Comparison of ENCODE assay signal across 20 cellular contexts in genomic region chr15:40226739-40227138, GRCh38. TPM values are rescaled to one million over a fixed set of nuclear protein-coding genes. Genes with fewer than 3 reads are reported as not detected.
"Had no signal": no experiment of that assay in that cellular context is flagged by ENCODE, and none has a peak within 500 bp of the region (broad histone marks: within the 10 kb centered on the region; RNA-seq: fewer than 3 reads in every experiment).

No MANE protein-coding gene starts in this region.

- H3K4me1 Mint-ChIP-seq: nephron progenitor cell had no signal

- H3K9me3 Mint-ChIP-seq: activated naive CD4-positive, alpha-beta T cell treated with anti-CD3 and anti-CD28 coated beads, Interleukin-2, amount 50 U/mL, for 24 hours; effector memory CD8-positive, alpha-beta T cell; nephron progenitor cell had no signal

- H3K27me3 ChIP-seq: cardiac muscle cell, esophagus squamous epithelium, sigmoid colon, tibial nerve, uterus had no signal

- H3K27ac ChIP-seq: cardiac muscle cell, esophagus squamous epithelium, sigmoid colon, tibial nerve, uterus had no signal

- H3K9me3 ChIP-seq: esophagus squamous epithelium, sigmoid colon, tibial nerve, uterus had no signal

- ATAC-seq: effector memory CD8-positive, alpha-beta T cell; left ventricle myocardium superior had no signal

- H3K36me3 ChIP-seq: cardiac muscle cell, esophagus squamous epithelium, sigmoid colon, tibial nerve, uterus had no signal

- H3K27me3 Mint-ChIP-seq: activated naive CD4-positive, alpha-beta T cell treated with anti-CD3 and anti-CD28 coated beads, Interleukin-2, amount 50 U/mL, for 24 hours; effector memory CD8-positive, alpha-beta T cell had no signal

- DNase-seq: activated CD4-positive, alpha-beta T cell treated with anti-CD3 and anti-CD28 coated beads for 48 hours; amniotic stem cell; dermis blood vessel endothelial cell; effector memory CD8-positive, alpha-beta T cell; esophagus squamous epithelium; left ventricle myocardium superior; nephron progenitor cell; nucleus accumbens; sigmoid colon; stimulated activated CD4-positive, alpha-beta T cell treated with anti-CD3 and anti-CD28 coated beads, Interleukin-4, amount 100 ng/mL, for 4 hours; stimulated activated naive CD4-positive, alpha-beta T cell; substantia nigra; SW 1271; uterus had no signal

- H3K4me1 ChIP-seq: sigmoid colon, tibial nerve, uterus had no signal

- H3K4me3 Mint-ChIP-seq: activated naive CD4-positive, alpha-beta T cell treated with anti-CD3 and anti-CD28 coated beads, Interleukin-2, amount 50 U/mL, for 24 hours; effector memory CD8-positive, alpha-beta T cell; nephron progenitor cell had no signal

- H3K36me3 Mint-ChIP-seq: activated naive CD4-positive, alpha-beta T cell treated with anti-CD3 and anti-CD28 coated beads, Interleukin-2, amount 50 U/mL, for 24 hours had no signal

- H3K4me3 ChIP-seq: cardiac muscle cell, esophagus squamous epithelium, sigmoid colon, tibial nerve, uterus had no signal

- H3K27ac Mint-ChIP-seq: activated naive CD4-positive, alpha-beta T cell treated with anti-CD3 and anti-CD28 coated beads, Interleukin-2, amount 50 U/mL, for 24 hours; effector memory CD8-positive, alpha-beta T cell had no signal

RNA-seq across cellular contexts. Expression of gene PAK6, which starts 12.1 kb away (rescaled TPM):
- total RNA-seq: dermis blood vessel endothelial cell, glomerular endothelial cell had no signal

RNA-seq across cellular contexts. Expression of gene ANKRD63, which starts 56.1 kb away (rescaled TPM):
- total RNA-seq: dermis blood vessel endothelial cell, esophagus squamous epithelium, fibroblast of villous mesenchyme, myocyte, tibial nerve had no signal
- polyA plus RNA-seq: sigmoid colon had no signal
